ENCODE assay signal across 8 cellular contexts in the genomic region with DNA sequence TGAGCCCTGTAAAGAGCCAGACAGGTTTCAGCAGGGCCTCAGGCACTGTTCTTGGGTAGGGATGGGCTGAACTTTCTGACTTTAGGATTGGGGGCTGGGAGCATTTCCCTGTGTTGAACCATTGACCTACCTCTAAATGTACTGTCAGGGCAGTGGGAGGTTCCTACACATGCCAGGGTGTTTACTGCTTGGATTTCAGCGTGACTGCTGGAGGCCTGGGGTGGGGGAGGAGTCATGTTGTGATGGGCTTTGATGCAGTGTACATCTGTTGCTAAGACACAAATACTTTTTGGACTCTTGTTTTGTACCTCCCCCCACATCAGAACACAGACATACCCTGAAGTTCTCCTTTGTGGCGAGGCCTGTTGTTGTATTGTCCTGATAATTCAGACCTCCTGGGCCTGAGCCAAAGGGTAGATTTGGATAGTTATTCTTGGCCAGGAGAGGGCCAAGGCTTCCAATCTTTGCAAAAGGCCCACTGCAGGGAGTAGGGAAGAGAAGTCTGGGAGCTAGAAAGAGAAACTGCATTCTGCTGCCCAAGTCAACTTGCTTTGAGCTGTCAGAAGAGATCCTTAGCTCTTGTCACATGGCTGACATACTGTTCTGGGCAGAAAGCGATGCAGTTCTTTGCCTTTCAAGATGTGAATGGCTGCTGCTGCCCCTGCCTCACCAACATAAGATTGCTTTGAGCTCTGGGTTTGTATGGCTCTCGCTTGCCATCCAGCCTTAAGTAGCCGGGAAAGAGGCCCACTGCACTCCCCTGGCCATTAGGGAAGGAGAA. TPM values are rescaled to one million over a fixed set of nuclear protein-coding genes. Genes with fewer than 3 reads are reported as not detected.
A peak's percentile ranks its signal among the peaks of the same experiment; 100 is the strongest.
DNase-seq lines count a peak whose midpoint lies in the region; ATAC-seq and TF ChIP-seq lines count a peak whose summit lies in the region.

No MANE protein-coding gene starts in this region.

- peaks cover 33 to 74% (median 73%) of the 10 kb centered on the region in 4 donors for H3K4me1 Mint-ChIP-seq in naive thymus-derived CD8-positive, alpha-beta T cell

- peak overlapping the region in 4 of 10 donors; percentile 3 to 65 (median 16) for H3K4me3 Mint-ChIP-seq in naive thymus-derived CD8-positive, alpha-beta T cell

- no peaks in the 10 kb centered on the region for H3K9me3 ChIP-seq in SJSA1 (replicated peaks)

- peak; percentile 60 for DNase-seq in GM04504 (ENCODE audit: low read depth)
- peak; percentile 78 to 85 for DNase-seq in SJSA1 (ENCODE audit: low read depth in 1 of 2, low spot score in 2 of 2)
- DNase-seq in epithelial cell of proximal tubule (ENCODE audit: low read depth): no peak
- DNase-seq in naive thymus-derived CD8-positive, alpha-beta T cell: no peak

- H3K27ac Mint-ChIP-seq in naive thymus-derived CD8-positive, alpha-beta T cell: peak overlapping the region in 7 of 10 donors; percentile 15 to 75 (median 41)

- H3K27me3 Mint-ChIP-seq in naive thymus-derived CD8-positive, alpha-beta T cell: no peaks in the 10 kb centered on the region

- H3K27ac ChIP-seq in SJSA1: peak overlapping the region; percentile 90

- peaks cover 56% of the 10 kb centered on the region for H3K4me1 ChIP-seq in SJSA1 (replicated peaks)

- no peak for ATAC-seq in naive thymus-derived CD8-positive, alpha-beta T cell
- ATAC-seq in GM18498 (IDR thresholded peaks at IDR 0.05; ENCODE audit: unreplicated experiment): no peak
- no peak for ATAC-seq in GM18870 (IDR thresholded peaks at IDR 0.05; ENCODE audit: unreplicated experiment)
- no peak for ATAC-seq in GM21423 (IDR thresholded peaks at IDR 0.05; ENCODE audit: unreplicated experiment)
- no peak for ATAC-seq in HG03442 (IDR thresholded peaks at IDR 0.05; ENCODE audit: unreplicated experiment)

- no peaks in the 10 kb centered on the region for H3K9me3 Mint-ChIP-seq in naive thymus-derived CD8-positive, alpha-beta T cell

- peaks cover 0 to 54% (median 5%) of the 10 kb centered on the region in 3 donors for H3K36me3 Mint-ChIP-seq in naive thymus-derived CD8-positive, alpha-beta T cell

- no peak for TF ChIP-seq CTCF in epithelial cell of proximal tubule (conservative IDR thresholded peaks at IDR 0.05; ENCODE audit: low read depth, low read length)

- POLR2A ChIA-PET in naive thymus-derived CD8-positive, alpha-beta T cell (lab: Charles Lee): no interaction called here

- H3K27me3 ChIP-seq in SJSA1 (replicated peaks): no peaks in the 10 kb centered on the region

- H3K36me3 ChIP-seq in SJSA1: peaks cover 60% of the 10 kb centered on the region

- H3K4me3 ChIP-seq in SJSA1 (no peak overlapping the region), epithelial cell of proximal tubule (ENCODE audit: low read depth, low read length) (peak overlapping the region; percentile 83)

RNA-seq across cellular contexts. Expression of a gene that starts 3.7 kb away (rescaled TPM):
- 61.8 and 200 TPM in 2 replicates for total RNA-seq in SJSA1 (2014; rRNA removed; shearing (Covaris generic))
- total RNA-seq in epithelial cell of proximal tubule: 69.1 and 79.6 TPM in 2 replicates
- total RNA-seq in naive thymus-derived CD8-positive, alpha-beta T cell: 10 to 100 TPM; 45.5 to 50.4 TPM
- 10 to 100 TPM in 1 of 3 donors, 1 to 10 TPM in 2; 5.0 to 14.2 (median 7.2) TPM for polyA plus RNA-seq in naive thymus-derived CD8-positive, alpha-beta T cell

RNA-seq across cellular contexts. Expression of a gene that starts 14.3 kb away (rescaled TPM):
- 21.1 and 45.2 TPM in 2 replicates for total RNA-seq in SJSA1 (2014; rRNA removed; shearing (Covaris generic))
- total RNA-seq in epithelial cell of proximal tubule: 2.6 and 8.0 TPM in 2 replicates
- 1 to 10 TPM; 1.2 to 2.4 TPM for total RNA-seq in naive thymus-derived CD8-positive, alpha-beta T cell
- 1 to 10 TPM in 2 of 3 donors, under 1 TPM in 1; 0.84 to 7.1 (median 1.6) TPM for polyA plus RNA-seq in naive thymus-derived CD8-positive, alpha-beta T cell

RNA-seq across cellular contexts. Expression of a gene that starts 49.4 kb away (rescaled TPM):
- 111 and 149 TPM in 2 replicates for total RNA-seq in SJSA1 (2014; rRNA removed; shearing (Covaris generic))
- total RNA-seq in epithelial cell of proximal tubule: 99.7 and 105 TPM in 2 replicates
- 10 to 100 TPM; 33.6 to 34.6 TPM for total RNA-seq in naive thymus-derived CD8-positive, alpha-beta T cell
- 10 to 100 TPM; 20.8 to 24.4 (median 24.3) TPM for polyA plus RNA-seq in naive thymus-derived CD8-positive, alpha-beta T cell

RNA-seq across cellular contexts. Expression of a gene that starts 55.7 kb away (rescaled TPM):
- 13.3 and 16.4 TPM in 2 replicates for total RNA-seq in SJSA1 (2014; rRNA removed; shearing (Covaris generic))
- 11.6 and 18.5 TPM in 2 replicates for total RNA-seq in epithelial cell of proximal tubule
- total RNA-seq in naive thymus-derived CD8-positive, alpha-beta T cell: 10 to 100 TPM; 19.5 to 20.9 TPM
- polyA plus RNA-seq in naive thymus-derived CD8-positive, alpha-beta T cell: 10 to 100 TPM; 18.8 to 28.3 (median 25.6) TPM

Comparison
In these comparisons a context has a peak if more than half of its experiments do, and no peak if none do; other contexts are left out.
1. DNase-seq: peak in GM04504 (single experiment) and SJSA1 (2 of 2); none in epithelial cell of proximal tubule (single experiment) and naive thymus-derived CD8-positive, alpha-beta T cell (0 of 10).